ENCODE assay signal across 8 cellular contexts in genomic region chr5:112174959-112175594, GRCh38.
DNase-seq lines count a peak whose midpoint lies in the region; ATAC-seq and TF ChIP-seq lines count a peak whose summit lies in the region.

No MANE protein-coding gene starts in this region.

- peak; percentile 69 for TF ChIP-seq CTCF in LNCAP (IDR thresholded peaks at IDR 0.05)
- TF ChIP-seq CTCF in cardiac fibroblast (IDR thresholded peaks at IDR 0.05; ENCODE audit: low read depth, low read length), result peak; percentile 68
- peak; percentile 37 to 62 (median 59) for TF ChIP-seq CTCF in tibial nerve (IDR thresholded peaks at IDR 0.05)

- 29 to 33% methylated on average over 8 of the region's 8 CpGs for WGBS in tibial nerve, 2 donors

- H3K4me3 ChIP-seq in H7 (ENCODE audit: insufficient read depth, low read depth, low read length) (no peak overlapping the region), cardiac fibroblast (replicated peaks in 1 of 2; ENCODE audit: low read depth in 2 of 2, low read length in 2 of 2) (no peak overlapping the region), tibial nerve (no peak overlapping the region)

- TF ChIP-seq EP300 in tibial nerve (IDR thresholded peaks at IDR 0.05), result no peak

- H3K36me3 ChIP-seq in H7 (replicated peaks; ENCODE audit: control insufficient read depth, insufficient read depth, low read length), result no peaks in the 10 kb centered on the region
- peaks cover 0 to 5% (median 0%) of the 10 kb centered on the region in 3 donors for H3K36me3 ChIP-seq in tibial nerve

- no peaks in the 10 kb centered on the region for H3K9me3 ChIP-seq in tibial nerve

- peak; percentile 90 for ATAC-seq in left lobe of liver

- TF ChIP-seq POLR2A in tibial nerve (IDR thresholded peaks at IDR 0.05), result no peak

- H3K27ac ChIP-seq in tibial nerve, result no peak overlapping the region

- peak; percentile 34 for DNase-seq in stimulated activated CD4-positive, alpha-beta T cell treated with anti-CD3 and anti-CD28 coated beads, Interleukin-15, amount 100 ng/mL, for 24 hours
- DNase-seq in stimulated activated CD4-positive, alpha-beta T cell treated with anti-CD3 and anti-CD28 coated beads, Interleukin-12 subunit alpha, Interleukin-12 subunit beta, amount 100 ng/mL, for 4 hours, result no peak
- peak; percentile 41 for DNase-seq in H7
- peak; percentile 69 for DNase-seq in RPMI8226
- DNase-seq in cardiac fibroblast (ENCODE audit: low read depth in 2 of 2), result peak; percentile 70 to 71
- DNase-seq in left lobe of liver (ENCODE audit: low spot score), result no peak
- DNase-seq in tibial nerve (ENCODE audit: low spot score in 2 of 2), result peak in 1 of 2 donors; percentile 43

- H3K4me1 ChIP-seq in tibial nerve, result peaks cover 0 to 7% (median 0%) of the 10 kb centered on the region in 4 donors

- H3K27me3 ChIP-seq in H7 (ENCODE audit: control insufficient read depth, insufficient read depth, low read length) (no peaks in the 10 kb centered on the region), tibial nerve (no peaks in the 10 kb centered on the region)

Comparison
In these comparisons a context has a peak if more than half of its experiments do, and no peak if none do; other contexts are left out.
1. DNase-seq: peak in stimulated activated CD4-positive, alpha-beta T cell treated with anti-CD3 and anti-CD28 coated beads, Interleukin-15, amount 100 ng/mL, for 24 hours (single experiment), H7 (single experiment), RPMI8226 (single experiment) and cardiac fibroblast (2 of 2); none in stimulated activated CD4-positive, alpha-beta T cell treated with anti-CD3 and anti-CD28 coated beads, Interleukin-12 subunit alpha, Interleukin-12 subunit beta, amount 100 ng/mL, for 4 hours (single experiment) and left lobe of liver (single experiment).
2. Peak in every context shown above with its lines, with median percentiles within 50 percentile points of each other: CTCF ChIP-seq.